ENCODE assay signal across 10 cellular contexts in genomic region chr21:29938968-29939858, GRCh38. TPM values are rescaled to one million over a fixed set of nuclear protein-coding genes. Genes with fewer than 3 reads are reported as not detected.
A peak's percentile ranks its signal among the peaks of the same experiment; 100 is the strongest.
DNase-seq lines count a peak whose midpoint lies in the region; ATAC-seq, FAIRE-seq and TF ChIP-seq lines count a peak whose summit lies in the region.
"Had no signal": no experiment of that assay in that cellular context is flagged by ENCODE, and none has a peak within 500 bp of the region (broad histone marks: within the 10 kb centered on the region; RNA-seq: fewer than 3 reads in every experiment).

No MANE protein-coding gene starts in this region.

- FAIRE-seq in HepG2 (lab: Jason Lieb, UNC): no peak

- 3% methylated on average over 25 of the region's 68 CpGs for WGBS in right lobe of liver (ENCODE audit: insufficient coverage, low coverage, low lambda C conversion rate, missing lambda C conversion rate)
- WGBS in HepG2 (ENCODE audit: low lambda C conversion rate): 12% methylated on average over 13 of the region's 68 CpGs
- WGBS in mesendoderm (ENCODE audit: extremely low coverage, insufficient coverage, low lambda C conversion rate): no CpG with 5 or more reads among the region's 68 CpGs
- WGBS in aorta, 2 donors: 0 to 1% methylated on average over 63 to 68 of the region's 68 CpGs

- intact Hi-C loops in right lobe of liver (cut with DNase I) (no loop called here), HepG2 (cut with micrococcal nuclease; ENCODE audit: unreplicated experiment) (no loop called here), aorta (cut with DNase I) (no loop called here)

- H3K4me1 Mint-ChIP-seq in T-helper 17 cell: peaks cover 4% of the 10 kb centered on the region

- H2AFZ ChIP-seq in HepG2 (ENCODE audit: low read length): no peak overlapping the region

- H3K9ac ChIP-seq in HepG2 (ENCODE audit: insufficient read depth, low read depth, low read length): no peak overlapping the region
- H3K9ac ChIP-seq in mesendoderm (ENCODE audit: low read length): peak overlapping the region; percentile 1

- H3K9me3 ChIP-seq in right lobe of liver (no peaks in the 10 kb centered on the region), HepG2 (ENCODE audit: low read length) (no peaks in the 10 kb centered on the region; the same call in 1 of the 2 replicates), aorta (ENCODE audit: control insufficient read depth, low read length) (no peaks in the 10 kb centered on the region), T-helper 17 cell (ENCODE audit: control insufficient read depth, low read length, poor library complexity, severe bottlenecking) (no peaks in the 10 kb centered on the region)
- H3K9me3 ChIP-seq: SJCRH30 had no signal

- DNase-seq in right lobe of liver (peak in 1 of 3 donors; percentile 47), HepG2 (ENCODE audit: low spot score) (no peak), ecto neural progenitor cell (ENCODE audit: low spot score) (peak; percentile 65), mesendoderm (peak; percentile 30), aorta (peak in 1 of 2 donors; percentile 72), T-helper 17 cell (no peak)
- DNase-seq: CD8-positive, alpha-beta T cell; SJCRH30 had no signal

- peaks cover 30% of the 10 kb centered on the region for H3K27me3 Mint-ChIP-seq in T-helper 17 cell

- H3K4me2 ChIP-seq in HepG2 (ENCODE audit: low read depth, low read length) (no peak overlapping the region), mesendoderm (ENCODE audit: low read length) (peak overlapping the region; percentile 96)

- in situ Hi-C loops in HepG2 (cut with HindIII; ENCODE audit: extremely low pct_ligation_motif_present, low pct_unique_long_range_greater_than_20kb): no loop called here

- no peaks in the 10 kb centered on the region for H3K4me1 ChIP-seq in right lobe of liver
- no peaks in the 10 kb centered on the region for H3K4me1 ChIP-seq in HepG2 (ENCODE audit: insufficient read depth, low read length)
- H3K4me1 ChIP-seq in mesendoderm (ENCODE audit: control insufficient read depth, low read depth, low read length): no peaks in the 10 kb centered on the region
- H3K4me1 ChIP-seq in aorta (ENCODE audit: control insufficient read depth in 1 of 2, insufficient read depth in 2 of 2, low read length in 2 of 2): no peaks in the 10 kb centered on the region
- H3K4me1 ChIP-seq: SJCRH30 had no signal

- H3K18ac ChIP-seq in mesendoderm (ENCODE audit: low read length): no peak overlapping the region

- H3K4ac ChIP-seq in mesendoderm (ENCODE audit: low read depth, low read length): no peak overlapping the region

- H3K56ac ChIP-seq in mesendoderm (ENCODE audit: low read length): no peak overlapping the region

- H3K27ac Mint-ChIP-seq in T-helper 17 cell: no peak overlapping the region
- H3K27ac Mint-ChIP-seq: CD8-positive, alpha-beta T cell had no signal

- H3K79me2 ChIP-seq in HepG2 (ENCODE audit: insufficient read depth, low read length) (no peaks in the 10 kb centered on the region), mesendoderm (ENCODE audit: control insufficient read depth, insufficient read depth, low read length) (no peaks in the 10 kb centered on the region)

- H3K36me3 Mint-ChIP-seq in T-helper 17 cell (ENCODE audit: low read depth): peaks cover 3% of the 10 kb centered on the region
- H3K36me3 Mint-ChIP-seq: CD8-positive, alpha-beta T cell had no signal

- H4K8ac ChIP-seq in mesendoderm (ENCODE audit: low read depth, low read length): no peak overlapping the region

- H2BK120ac ChIP-seq in mesendoderm (ENCODE audit: low read depth, low read length): no peak overlapping the region

- no peak for TF ChIP-seq POLR2A in right lobe of liver (IDR thresholded peaks at IDR 0.05)
- TF ChIP-seq POLR2A in HepG2 (IDR thresholded peaks at IDR 0.05; ENCODE audit: insufficient read depth in 1 of 2, low read depth in 2 of 2, low read length in 2 of 2): no peak

- H3K23ac ChIP-seq in mesendoderm (ENCODE audit: low read length): peak overlapping the region; percentile 31

- H3K27me3 ChIP-seq in right lobe of liver: no peaks in the 10 kb centered on the region
- peaks cover 0 to 11% of the 10 kb centered on the region in 2 experiments; a peak in 2 of 5 replicates for H3K27me3 ChIP-seq in HepG2 (ENCODE audit: control insufficient read depth in 1 of 2, insufficient read depth in 2 of 2, low read length in 2 of 2)
- H3K27me3 ChIP-seq in mesendoderm (ENCODE audit: insufficient read depth, low read length, poor library complexity): peaks cover 21% of the 10 kb centered on the region
- H3K27me3 ChIP-seq in aorta (ENCODE audit: control insufficient read depth in 1 of 2, insufficient read depth in 2 of 2, low read length in 1 of 2): peaks cover 0 to 1% of the 10 kb centered on the region in 2 donors
- H3K27me3 ChIP-seq: SJCRH30 had no signal

- H4K5ac ChIP-seq in mesendoderm (ENCODE audit: low read length): no peak overlapping the region

- ATAC-seq in right lobe of liver: peak; percentile 14 to 32 (median 22)
- no peak; the same call in 2 of the 3 replicates for ATAC-seq in HepG2
- ATAC-seq in aorta (ENCODE audit: low FRiP score): peak; percentile 34
- no peak for ATAC-seq in HG03108 (IDR thresholded peaks at IDR 0.05; ENCODE audit: unreplicated experiment)
- no peak for ATAC-seq in HG03521 (IDR thresholded peaks at IDR 0.05; ENCODE audit: unreplicated experiment)
- ATAC-seq in T-helper 17 cell: no peak
- ATAC-seq: CD8-positive, alpha-beta T cell had no signal

- H2AK5ac ChIP-seq in mesendoderm (ENCODE audit: low read length): no peak overlapping the region

- POLR2A ChIA-PET in HepG2 (lab: Yijun Ruan, JAX): no interaction called here

- H3K4me3 Mint-ChIP-seq in T-helper 17 cell: no peak overlapping the region
- H3K4me3 Mint-ChIP-seq: CD8-positive, alpha-beta T cell had no signal

- no TSS peak for BruUV-seq in HepG2 (replicated peaks; lab: Mats Ljungman, UMichigan)

- H2BK15ac ChIP-seq in mesendoderm (replicated peaks; ENCODE audit: low read depth): no peak overlapping the region

- H2BK5ac ChIP-seq in mesendoderm (ENCODE audit: low read length): no peak overlapping the region

- CTCF ChIA-PET in HepG2 (lab: Yijun Ruan, JAX; ENCODE audit: low intra/inter-chr PET ratio, low total read pairs): no interaction called here

- H4K20me1 ChIP-seq in HepG2 (ENCODE audit: insufficient read depth, low read length): no peaks in the 10 kb centered on the region

- no peaks in the 10 kb centered on the region for H3K79me1 ChIP-seq in mesendoderm (ENCODE audit: low read length)

- H3K27ac ChIP-seq in right lobe of liver: no peak overlapping the region
- no peak overlapping the region for H3K27ac ChIP-seq in HepG2 (ENCODE audit: extremely low read length, insufficient read depth, low read length)
- H3K27ac ChIP-seq in mesendoderm (ENCODE audit: low read depth, low read length): no peak overlapping the region
- no peak overlapping the region for H3K27ac ChIP-seq in aorta (ENCODE audit: low read depth in 1 of 2, low read length in 2 of 2)
- H3K27ac ChIP-seq: SJCRH30 had no signal

- peak overlapping the region in 1 of 3 donors; percentile 10 for H3K4me3 ChIP-seq in right lobe of liver
- no peak overlapping the region for H3K4me3 ChIP-seq in HepG2 (replicated peaks in 1 of 3; ENCODE audit: insufficient read depth in 1 of 3, low read depth in 2 of 3, low read length in 3 of 3)
- H3K4me3 ChIP-seq in mesendoderm (ENCODE audit: low read length): peak overlapping the region; percentile 20
- peak overlapping the region in 1 of 2 donors; percentile 4 for H3K4me3 ChIP-seq in aorta (ENCODE audit: low read length in 2 of 2)
- H3K4me3 ChIP-seq: SJCRH30 had no signal

- TF ChIP-seq RAD21 in HepG2 (CRISPR knock-in tag; IDR thresholded peaks at IDR 0.05): no peak

- TF ChIP-seq CTCF in right lobe of liver (IDR thresholded peaks at IDR 0.05) (no peak), HepG2 (CRISPR knock-in tag; IDR thresholded peaks at IDR 0.05) (no peak)

- TF ChIP-seq EP300 in HepG2 (IDR thresholded peaks at IDR 0.05; ENCODE audit: low read depth in 2 of 2, low read length in 2 of 2) (no peak), HepG2 (CRISPR knock-in tag; IDR thresholded peaks at IDR 0.05; ENCODE audit: borderline replicate concordance) (no peak)

- H3K36me3 ChIP-seq in right lobe of liver (no peaks in the 10 kb centered on the region), HepG2 (replicated peaks in 1 of 2; ENCODE audit: control insufficient read depth in 1 of 2, insufficient read depth in 2 of 2, low read length in 2 of 2) (no peaks in the 10 kb centered on the region), mesendoderm (ENCODE audit: control insufficient read depth, insufficient read depth, low read length) (no peaks in the 10 kb centered on the region), aorta (ENCODE audit: control insufficient read depth in 1 of 2, insufficient read depth in 2 of 2, low read length in 1 of 2) (no peaks in the 10 kb centered on the region)
- H3K36me3 ChIP-seq: SJCRH30 had no signal

TF ChIP-seq in HepG2, 621 proteins besides CTCF, POLR2A, EP300 and RAD21 (continues in another document):
- TF ChIP-seq TSC22D2 (CRISPR knock-in tag; IDR thresholded peaks at IDR 0.05; ENCODE audit: borderline replicate concordance): no peak

RNA-seq across cellular contexts. Expression of gene GRIK1, which starts 0.6 kb away (rescaled TPM):
- not detected for total RNA-seq in right lobe of liver
- not detected in 2 replicates for total RNA-seq in HepG2 (2016; rRNA removed; fragmentation: Illumina TruSeq; extraction: Trizol)
- not detected in 2 replicates for total RNA-seq in HepG2 (2016; cell fraction: cytosol; rRNA removed; fragmentation: Illumina TruSeq; extraction: Trizol; ENCODE audit: low read depth)
- total RNA-seq in HepG2 (2016; cell fraction: insoluble cytoplasmic fraction; rRNA removed; fragmentation: Illumina TruSeq; extraction: Trizol): not detected in 2 replicates
- total RNA-seq in HepG2 (2016; cell fraction: membrane; rRNA removed; fragmentation: Illumina TruSeq; extraction: Trizol): not detected in 2 replicates
- not detected in 2 replicates for total RNA-seq in HepG2 (2016; cell fraction: nucleus; rRNA removed; fragmentation: Illumina TruSeq; extraction: Trizol)
- polyA plus RNA-seq in HepG2 (2011; rRNA removed): not detected in 2 replicates
- polyA plus RNA-seq in HepG2 (2011; cell fraction: cytosol; rRNA removed): not detected in 2 replicates
- not detected in 2 replicates for polyA plus RNA-seq in HepG2 (2011; cell fraction: nucleus; rRNA removed)
- polyA plus RNA-seq in HepG2 (2012): 0.04 TPM in 1 of 2 replicates, not detected in the other
- polyA plus RNA-seq in HepG2 (2016; cell fraction: cytosol; fragmentation: Illumina TruSeq; extraction: Trizol; ENCODE audit: low read depth): not detected in 2 replicates
- not detected in 2 replicates for polyA plus RNA-seq in HepG2 (2016; cell fraction: insoluble cytoplasmic fraction; fragmentation: Illumina TruSeq; extraction: Trizol; ENCODE audit: low read depth)
- polyA plus RNA-seq in HepG2 (2016; cell fraction: membrane; fragmentation: Illumina TruSeq; extraction: Trizol; ENCODE audit: low read depth): not detected in 2 replicates
- polyA plus RNA-seq in HepG2 (2016; cell fraction: nucleus; fragmentation: Illumina TruSeq; extraction: Trizol; ENCODE audit: insufficient read depth, low read depth): not detected in 2 replicates
- polyA minus RNA-seq in HepG2 (2011; rRNA and poly(A)+ RNA removed; ENCODE audit: low replicate concordance): not detected in 2 replicates
- not detected in 2 replicates for polyA minus RNA-seq in HepG2 (2011; cell fraction: cytosol; rRNA and poly(A)+ RNA removed)
- not detected in 2 replicates for polyA minus RNA-seq in HepG2 (2011; cell fraction: nucleus; rRNA and poly(A)+ RNA removed)
- not detected for polyA plus RNA-seq in mesendoderm (2013, experiment 1 of 2)
- not detected for polyA plus RNA-seq in mesendoderm (2013, experiment 2 of 2)
- not detected for total RNA-seq in aorta
- not detected for polyA plus RNA-seq in aorta
- not detected for total RNA-seq in T-helper 17 cell
- total RNA-seq: CD8-positive, alpha-beta T cell; SJCRH30 had no signal

Comparison
In these comparisons a context has a peak if more than half of its experiments do, and no peak if none do; other contexts are left out.
1. ATAC-seq: peak in right lobe of liver (4 of 4) and aorta (single experiment); none in HepG2 (single experiment), HG03108 (single experiment), HG03521 (single experiment) and T-helper 17 cell (single experiment).
2. DNase-seq: peak in ecto neural progenitor cell (single experiment) and mesendoderm (single experiment); none in HepG2 (single experiment) and T-helper 17 cell (0 of 3).